Comparison of ENCODE assay signal across 15 cellular contexts in genomic region chr16:85374571-85374872, GRCh38.
"Had no signal": no experiment of that assay in that cellular context is flagged by ENCODE, and none has a peak within 500 bp of the region (broad histone marks: within the 10 kb centered on the region; RNA-seq: fewer than 3 reads in every experiment).

No MANE protein-coding gene starts in this region.

- ATAC-seq: activated T-helper 17 cell treated with anti-CD3 and anti-CD28 coated beads, Interleukin-2, amount 50 U/mL, for 72 hours; esophagus mucosa; stimulated activated naive CD8-positive, alpha-beta T cell treated with anti-CD3 and anti-CD28 coated beads, Interleukin-15, amount 100 ng/mL, for 72 hours had no signal

- DNase-seq: activated CD4-positive, alpha-beta T cell treated with anti-CD3 and anti-CD28 coated beads for 1 hour; activated CD4-positive, alpha-beta T cell treated with anti-CD3 and anti-CD28 coated beads, Interleukin-2, amount 50 U/mL, for 48 hours; activated naive CD4-positive, alpha-beta T cell treated with Interleukin-2 at 50 U/mL for 16 hours; caudate nucleus; colonic mucosa; stimulated activated CD4-positive, alpha-beta T cell treated with anti-CD3 and anti-CD28 coated beads, Interleukin-1b, Interleukin-23, amount 100 ng/mL, for 48 hours; stimulated activated naive CD8-positive, alpha-beta T cell treated with anti-CD3 and anti-CD28 coated beads, Interleukin-15, amount 100 ng/mL, for 72 hours; T1000; uterus had no signal

- H3K27me3 ChIP-seq: colonic mucosa, uterus had no signal

- H3K9me3 ChIP-seq: colonic mucosa, neutrophil, thoracic aorta, uterus had no signal

- H3K27ac ChIP-seq: colonic mucosa, neutrophil, parathyroid adenoma, thoracic aorta, uterus had no signal

- H3K4me1 ChIP-seq: parathyroid adenoma, uterus had no signal

- H3K36me3 ChIP-seq: colonic mucosa, neutrophil, thoracic aorta, uterus had no signal

- H3K9me3 Mint-ChIP-seq: activated T-helper 17 cell treated with anti-CD3 and anti-CD28 coated beads, Interleukin-2, amount 50 U/mL, for 72 hours; stimulated activated naive CD8-positive, alpha-beta T cell treated with anti-CD3 and anti-CD28 coated beads, Interleukin-15, amount 100 ng/mL, for 72 hours had no signal

- H3K4me3 Mint-ChIP-seq: activated T-helper 17 cell treated with anti-CD3 and anti-CD28 coated beads, Interleukin-2, amount 50 U/mL, for 72 hours; stimulated activated naive CD8-positive, alpha-beta T cell treated with anti-CD3 and anti-CD28 coated beads, Interleukin-15, amount 100 ng/mL, for 72 hours had no signal

- H3K4me3 ChIP-seq: colonic mucosa, lung, thoracic aorta, uterus had no signal

- H3K4me1 Mint-ChIP-seq: activated T-helper 17 cell treated with anti-CD3 and anti-CD28 coated beads, Interleukin-2, amount 50 U/mL, for 72 hours had no signal

- H3K27ac Mint-ChIP-seq: activated T-helper 17 cell treated with anti-CD3 and anti-CD28 coated beads, Interleukin-2, amount 50 U/mL, for 72 hours; stimulated activated naive CD8-positive, alpha-beta T cell treated with anti-CD3 and anti-CD28 coated beads, Interleukin-15, amount 100 ng/mL, for 72 hours had no signal
